In genomic region chr5:173764321-173765029, GRCh38 we compare ENCODE assay signal across 8 cellular contexts.
DNase-seq lines count a peak whose midpoint lies in the region; ATAC-seq, FAIRE-seq and TF ChIP-seq lines count a peak whose summit lies in the region.

No MANE protein-coding gene starts in this region.

- H3K27me3 ChIP-seq in body of pancreas (no peaks in the 10 kb centered on the region), keratinocyte (ENCODE audit: control insufficient read depth, extremely low read depth, insufficient read depth, low read length) (no peaks in the 10 kb centered on the region), thoracic aorta (replicated peaks; ENCODE audit: insufficient read depth) (no peaks in the 10 kb centered on the region), HAP-1 (ENCODE audit: low read depth) (no peaks in the 10 kb centered on the region)

- H3K9me1 ChIP-seq in keratinocyte (ENCODE audit: control insufficient read depth, extremely low read depth, insufficient read depth, low read length): no peaks in the 10 kb centered on the region

- no peak overlapping the region for H3K4me3 ChIP-seq in body of pancreas
- no peak overlapping the region for H3K4me3 ChIP-seq in keratinocyte (ENCODE audit: control insufficient read depth in 2 of 3, extremely low read depth in 1 of 3, insufficient read depth in 2 of 3, low read depth in 1 of 3, low read length in 3 of 3)
- no peak overlapping the region for H3K4me3 ChIP-seq in thoracic aorta
- no peak overlapping the region for H3K4me3 ChIP-seq in HAP-1

- peak overlapping the region; percentile 73 to 78 (median 74) for H3K27ac ChIP-seq in body of pancreas
- H3K27ac ChIP-seq in keratinocyte (ENCODE audit: control insufficient read depth, insufficient read depth, low read length): peak overlapping the region; percentile 67
- peak overlapping the region; percentile 48 to 71 for H3K27ac ChIP-seq in thoracic aorta

- intact Hi-C loops in body of pancreas (cut with DNase I): no loop called here

- H4K20me1 ChIP-seq in keratinocyte (ENCODE audit: control insufficient read depth, extremely low read depth, insufficient read depth, low read length): no peaks in the 10 kb centered on the region

- no peaks in the 10 kb centered on the region for H3K79me2 ChIP-seq in keratinocyte (ENCODE audit: control insufficient read depth, insufficient read depth, low read length)

- no peaks in the 10 kb centered on the region for H3K36me3 ChIP-seq in body of pancreas (replicated peaks in 1 of 2; ENCODE audit: insufficient read depth in 1 of 2, low read depth in 2 of 2)
- H3K36me3 ChIP-seq in keratinocyte (ENCODE audit: control insufficient read depth in 2 of 2, extremely low read depth in 1 of 2, insufficient read depth in 2 of 2, low read length in 2 of 2): no peaks in the 10 kb centered on the region
- H3K36me3 ChIP-seq in thoracic aorta: no peaks in the 10 kb centered on the region
- H3K36me3 ChIP-seq in HAP-1 (replicated peaks): no peaks in the 10 kb centered on the region

- dilution Hi-C loops in keratinocyte (cut with MboI; ENCODE audit: extremely low pct_ligation_motif_present, low sequenced_read_pairs): no loop called here

- peak; percentile 61 for ATAC-seq in body of pancreas
- peak; percentile 92 for ATAC-seq in thoracic aorta (ENCODE audit: insufficient number of reproducible peaks, low FRiP score, low read depth)
- no peak for ATAC-seq in GM18907 (IDR thresholded peaks at IDR 0.05; ENCODE audit: unreplicated experiment)

- H3K4me1 ChIP-seq in body of pancreas (peaks cover 46% of the 10 kb centered on the region), keratinocyte (ENCODE audit: control insufficient read depth, extremely low read depth, insufficient read depth, low read length) (peaks cover 20% of the 10 kb centered on the region), thoracic aorta (ENCODE audit: control insufficient read depth in 1 of 2, low read depth in 2 of 2) (peaks cover 3 to 30% of the 10 kb centered on the region in 2 donors), HAP-1 (no peaks in the 10 kb centered on the region)

- peak; percentile 94 for DNase-seq in AG08396 (ENCODE audit: low spot score)
- DNase-seq in Kasumi-1 (lab: John Stamatoyannopoulos, UW): peak; percentile 29 to 56
- peak; percentile 83 to 95 (median 88) for DNase-seq in body of pancreas
- peak; percentile 49 for DNase-seq in keratinocyte (ENCODE audit: low read depth, low spot score)
- DNase-seq in thoracic aorta (ENCODE audit: low spot score): peak; percentile 54
- no peak for DNase-seq in HAP-1 (ENCODE audit: low spot score in 2 of 2)
- no peak for DNase-seq in activated CD4-positive, alpha-beta T cell treated with anti-CD3 and anti-CD28 coated beads, Interleukin-2, amount 50 U/mL, for 48 hours

- in situ Hi-C loops in HAP-1 (cut with MboI; ENCODE audit: low sequenced_read_pairs): no loop called here

- TF ChIP-seq CTCF in body of pancreas (IDR thresholded peaks at IDR 0.05): peak in 1 of 7 experiments; percentile 31
- no peak for TF ChIP-seq CTCF in keratinocyte (optimal IDR thresholded peaks at IDR 0.05 in 1 of 3, IDR thresholded peaks at IDR 0.05 in 1 of 3, conservative IDR thresholded peaks at IDR 0.05 in 1 of 3; ENCODE audit: extremely low read depth in 1 of 3, insufficient read depth in 2 of 3, low read length in 3 of 3)
- no peak for TF ChIP-seq CTCF in thoracic aorta (IDR thresholded peaks at IDR 0.05)

- 50 to 57% methylated on average over 13 to 14 of the region's 14 CpGs for WGBS in body of pancreas, 2 donors

- H3K9ac ChIP-seq in keratinocyte (ENCODE audit: control insufficient read depth, extremely low read depth, insufficient read depth, low read length): peak overlapping the region; percentile 8

- no peak for TF ChIP-seq POLR2A in body of pancreas (IDR thresholded peaks at IDR 0.05)

- peak overlapping the region; percentile 4 for H3K4me2 ChIP-seq in keratinocyte (ENCODE audit: control insufficient read depth, extremely low read depth, insufficient read depth, low read depth, low read length)

- no peaks in the 10 kb centered on the region for H3K9me3 ChIP-seq in body of pancreas
- no peaks in the 10 kb centered on the region for H3K9me3 ChIP-seq in keratinocyte (ENCODE audit: control insufficient read depth, low read depth, low read length)
- H3K9me3 ChIP-seq in thoracic aorta: no peaks in the 10 kb centered on the region
- no peaks in the 10 kb centered on the region for H3K9me3 ChIP-seq in HAP-1

- peak overlapping the region; percentile 21 for H2AFZ ChIP-seq in keratinocyte (ENCODE audit: control insufficient read depth, low read length)

- no peak for FAIRE-seq in keratinocyte (lab: Jason Lieb, UNC)

Comparison
In these comparisons a context has a peak if more than half of its experiments do, and no peak if none do; other contexts are left out.
1. DNase-seq: peak in AG08396 (single experiment), Kasumi-1 (2 of 2), body of pancreas (4 of 4), keratinocyte (single experiment) and thoracic aorta (single experiment); none in HAP-1 (0 of 2) and activated CD4-positive, alpha-beta T cell treated with anti-CD3 and anti-CD28 coated beads, Interleukin-2, amount 50 U/mL, for 48 hours (0 of 2).
2. Peak in every context shown above with its lines, with median percentiles within 50 percentile points of each other: H3K27ac ChIP-seq.